8 cellular contexts compared by ENCODE assay signal in genomic region chr1:25232027-25232865, GRCh38. TPM values are rescaled to one million over a fixed set of nuclear protein-coding genes. Genes with fewer than 3 reads are reported as not detected.
DNase-seq lines count a peak whose midpoint lies in the region; ATAC-seq, FAIRE-seq and TF ChIP-seq lines count a peak whose summit lies in the region.

Gene SYF2, minus strand, starts transcription at chr1:25232502. Its CDS starts 35 bp downstream, at chr1:25232467.

- TF ChIP-seq CTCF in dorsolateral prefrontal cortex (IDR thresholded peaks at IDR 0.05 in 54 of 56, conservative IDR thresholded peaks at IDR 0.05 in 2 of 56; ENCODE audit: low read depth in 1 of 56, partially characterized antibody in 56 of 56): peak in 7 of 56 donors; percentile 3 to 40 (median 14)
- no peak for TF ChIP-seq CTCF in HepG2 (CRISPR knock-in tag; IDR thresholded peaks at IDR 0.05)

- CTCF ChIA-PET in HepG2 (lab: Yijun Ruan, JAX; ENCODE audit: low intra/inter-chr PET ratio, low total read pairs): no interaction called here

- peak within 1 kb of the TSS; percentile 80 to 99 (median 88) for H3K4me3 ChIP-seq in BLaER1 treated with 17β-estradiol and CSF1 and Interleukin-3, amounts not matched to agents 10 nM and 100 nM
- H3K4me3 ChIP-seq in dorsolateral prefrontal cortex: peak within 1 kb of the TSS; percentile 69 to 99 (median 95)
- H3K4me3 ChIP-seq in HepG2 (replicated peaks in 1 of 3; ENCODE audit: insufficient read depth in 1 of 3, low read depth in 2 of 3, low read length in 3 of 3): peak within 1 kb of the TSS; percentile 74 to 86 (median 84)

- peak within 1 kb of the TSS; percentile 82 to 97 (median 88) for H3K4me2 ChIP-seq in BLaER1 treated with 17β-estradiol and CSF1 and Interleukin-3, amounts not matched to agents 10 nM and 100 nM
- H3K4me2 ChIP-seq in HepG2 (ENCODE audit: low read depth, low read length): peak within 1 kb of the TSS; percentile 92

- H3K4me1 ChIP-seq in BLaER1 treated with 17β-estradiol and CSF1 and Interleukin-3, amounts not matched to agents 10 nM and 100 nM: peaks cover 46 to 67% (median 55%) of the 10 kb centered on the region in 10 experiments
- H3K4me1 ChIP-seq in HepG2 (ENCODE audit: insufficient read depth, low read length): peaks cover 21% of the 10 kb centered on the region

- peak; percentile 82 for DNase-seq in NCI-H748 treated with DMSO at 0.1 percent for 48 hours (lab: John Stamatoyannopoulos, UW)
- peak; percentile 69 to 89 for DNase-seq in activated CD4-positive, alpha-beta T cell treated with anti-CD3 and anti-CD28 coated beads, Interleukin-2, amount 50 U/mL, for 24 hours (ENCODE audit: low read depth in 1 of 2, low spot score in 1 of 2)
- peak; percentile 89 to 98 (median 94) for DNase-seq in dorsolateral prefrontal cortex
- DNase-seq in HepG2 (ENCODE audit: low spot score): peak; percentile 93
- DNase-seq in stimulated activated CD4-positive, alpha-beta T cell treated with anti-CD3 and anti-CD28 coated beads, Interleukin-4, amount 100 ng/mL, for 1 hour: peak; percentile 86

- H3K27ac ChIP-seq in BLaER1 treated with 17β-estradiol and CSF1 and Interleukin-3, amounts not matched to agents 10 nM and 100 nM: peak within 1 kb of the TSS; percentile 88 to 98 (median 95)
- H3K27ac ChIP-seq in dorsolateral prefrontal cortex: peak within 1 kb of the TSS; percentile 10 to 99 (median 93)
- H3K27ac ChIP-seq in HepG2 (ENCODE audit: extremely low read length, insufficient read depth, low read length): peak within 1 kb of the TSS; percentile 82

- H3K79me2 ChIP-seq in HepG2 (ENCODE audit: insufficient read depth, low read length): peaks cover 20% of the 10 kb centered on the region

- H4K20me1 ChIP-seq in BLaER1 treated with 17β-estradiol and CSF1 and Interleukin-3, amounts not matched to agents 10 nM and 100 nM: peaks cover 0 to 25% (median 0%) of the 10 kb centered on the region in 11 experiments; a peak in 6 of 22 replicates
- no peaks in the 10 kb centered on the region for H4K20me1 ChIP-seq in HepG2 (ENCODE audit: insufficient read depth, low read length)

- H2AFZ ChIP-seq in HepG2 (ENCODE audit: low read length): peak within 1 kb of the TSS; percentile 31

- intact Hi-C loops in dorsolateral prefrontal cortex (cut with DNase I) (no loop called here), HepG2 (cut with micrococcal nuclease; ENCODE audit: unreplicated experiment) (loop anchor here (1.0 kb wide), 1 partner anchor 34 kb away; no protein-coding TSS in a partner anchor)

- BruUV-seq in HepG2 (replicated peaks; lab: Mats Ljungman, UMichigan): TSS peak; percentile 86

- TF ChIP-seq RAD21 in HepG2 (CRISPR knock-in tag; IDR thresholded peaks at IDR 0.05): no peak; the same call in 1 of the 2 replicates

- no peaks in the 10 kb centered on the region for H3K27me3 ChIP-seq in BLaER1 treated with 17β-estradiol and CSF1 and Interleukin-3, amounts not matched to agents 10 nM and 100 nM
- H3K27me3 ChIP-seq in dorsolateral prefrontal cortex: no peaks in the 10 kb centered on the region
- no peaks in the 10 kb centered on the region for H3K27me3 ChIP-seq in HepG2 (ENCODE audit: control insufficient read depth in 1 of 2, insufficient read depth in 2 of 2, low read length in 2 of 2)

- in situ Hi-C loops in HepG2 (cut with HindIII; ENCODE audit: extremely low pct_ligation_motif_present, low pct_unique_long_range_greater_than_20kb): no loop called here

- ATAC-seq in GM19395 (IDR thresholded peaks at IDR 0.05; ENCODE audit: unreplicated experiment) (peak; percentile 85), HG03565 (IDR thresholded peaks at IDR 0.05; ENCODE audit: unreplicated experiment) (peak; percentile 77), HepG2 (peak; percentile 95)

- no peaks in the 10 kb centered on the region for H3K9me3 ChIP-seq in BLaER1 treated with 17β-estradiol and CSF1 and Interleukin-3, amounts not matched to agents 10 nM and 100 nM (replicated peaks in 1 of 11)
- no peaks in the 10 kb centered on the region for H3K9me3 ChIP-seq in HepG2 (ENCODE audit: low read length)

- peak; percentile 95 for FAIRE-seq in HepG2 (lab: Jason Lieb, UNC)

- POLR2A ChIA-PET in HepG2 (lab: Yijun Ruan, JAX): interaction anchor here (0.7 to 2.4 kb wide), 23 partner anchors 8 to 527 kb away, joined by 3 to 59 read pairs (median 4); partner anchors contain the start of genes MACO1 and RSRP1

- peak; percentile 64 to 65 for TF ChIP-seq POLR2A in HepG2 (IDR thresholded peaks at IDR 0.05; ENCODE audit: insufficient read depth in 1 of 2, low read depth in 2 of 2, low read length in 2 of 2)

- peak within 1 kb of the TSS; percentile 83 to 95 (median 90) for H3K9ac ChIP-seq in BLaER1 treated with 17β-estradiol and CSF1 and Interleukin-3, amounts not matched to agents 10 nM and 100 nM
- H3K9ac ChIP-seq in HepG2 (ENCODE audit: insufficient read depth, low read depth, low read length): peak within 1 kb of the TSS; percentile 85

- peaks cover 38 to 47% (median 41%) of the 10 kb centered on the region in 11 experiments for H3K36me3 ChIP-seq in BLaER1 treated with 17β-estradiol and CSF1 and Interleukin-3, amounts not matched to agents 10 nM and 100 nM
- H3K36me3 ChIP-seq in HepG2 (replicated peaks in 1 of 2; ENCODE audit: control insufficient read depth in 1 of 2, insufficient read depth in 2 of 2, low read length in 2 of 2): peaks cover 2 to 22% of the 10 kb centered on the region in 2 experiments; a peak in 4 of 5 replicates

- TF ChIP-seq EP300 in HepG2 (IDR thresholded peaks at IDR 0.05; ENCODE audit: low read depth in 2 of 2, low read length in 2 of 2): no peak
- no peak for TF ChIP-seq EP300 in HepG2 (CRISPR knock-in tag; IDR thresholded peaks at IDR 0.05; ENCODE audit: borderline replicate concordance)

- 0% methylated on average over 26 of the region's 54 CpGs for WGBS in HepG2 (ENCODE audit: low lambda C conversion rate)

TF ChIP-seq in HepG2, 621 proteins besides CTCF, POLR2A, EP300 and RAD21 (continues in another document):
- TF ChIP-seq NFIB (CRISPR knock-in tag; IDR thresholded peaks at IDR 0.05; ENCODE audit: borderline replicate concordance): no peak
- TF ChIP-seq CENPBD1 (CRISPR knock-in tag; IDR thresholded peaks at IDR 0.05; ENCODE audit: borderline replicate concordance, low read depth): no peak
- TF ChIP-seq ZNF501 (CRISPR knock-in tag; IDR thresholded peaks at IDR 0.05): peak; percentile 95
- no peak for TF ChIP-seq ZBTB14 (CRISPR knock-in tag; IDR thresholded peaks at IDR 0.05)
- peak; percentile 60; the same call in 1 of the 2 replicates for TF ChIP-seq UBTF (CRISPR knock-in tag; IDR thresholded peaks at IDR 0.05)
- TF ChIP-seq GTF2F1 (IDR thresholded peaks at IDR 0.05; ENCODE audit: low read length): no peak; the same call in 1 of the 2 replicates

RNA-seq across cellular contexts. Expression of gene SYF2, which starts in this region (rescaled TPM):
- total RNA-seq in dorsolateral prefrontal cortex: 10 to 100 TPM; 19.7 to 39.9 (median 26.6) TPM
- 34.1 and 42.8 TPM in 2 replicates for total RNA-seq in HepG2 (2016; rRNA removed; fragmentation: Illumina TruSeq; extraction: Trizol)
- total RNA-seq in HepG2 (2016; cell fraction: cytosol; rRNA removed; fragmentation: Illumina TruSeq; extraction: Trizol; ENCODE audit: low read depth): 12.4 and 14.5 TPM in 2 replicates
- 35.1 and 45.3 TPM in 2 replicates for total RNA-seq in HepG2 (2016; cell fraction: insoluble cytoplasmic fraction; rRNA removed; fragmentation: Illumina TruSeq; extraction: Trizol)
- 18.7 and 22.7 TPM in 2 replicates for total RNA-seq in HepG2 (2016; cell fraction: membrane; rRNA removed; fragmentation: Illumina TruSeq; extraction: Trizol)
- 13.8 and 16.2 TPM in 2 replicates for total RNA-seq in HepG2 (2016; cell fraction: nucleus; rRNA removed; fragmentation: Illumina TruSeq; extraction: Trizol)
- 13.9 and 17.8 TPM in 2 replicates for polyA plus RNA-seq in HepG2 (2011; rRNA removed)
- polyA plus RNA-seq in HepG2 (2011; cell fraction: cytosol; rRNA removed): 6.6 and 9.6 TPM in 2 replicates
- polyA plus RNA-seq in HepG2 (2011; cell fraction: nucleus; rRNA removed): 4.1 and 5.1 TPM in 2 replicates
- polyA plus RNA-seq in HepG2 (2012): 31.0 and 38.9 TPM in 2 replicates
- 8.7 and 9.4 TPM in 2 replicates for polyA plus RNA-seq in HepG2 (2016; cell fraction: cytosol; fragmentation: Illumina TruSeq; extraction: Trizol; ENCODE audit: low read depth)
- 49.5 and 51.5 TPM in 2 replicates for polyA plus RNA-seq in HepG2 (2016; cell fraction: insoluble cytoplasmic fraction; fragmentation: Illumina TruSeq; extraction: Trizol; ENCODE audit: low read depth)
- polyA plus RNA-seq in HepG2 (2016; cell fraction: membrane; fragmentation: Illumina TruSeq; extraction: Trizol; ENCODE audit: low read depth): 14.2 and 16.8 TPM in 2 replicates
- polyA plus RNA-seq in HepG2 (2016; cell fraction: nucleus; fragmentation: Illumina TruSeq; extraction: Trizol; ENCODE audit: insufficient read depth, low read depth): 27.3 and 29.0 TPM in 2 replicates
- polyA minus RNA-seq in HepG2 (2011; rRNA and poly(A)+ RNA removed; ENCODE audit: low replicate concordance): 2.9 and 3.2 TPM in 2 replicates
- polyA minus RNA-seq in HepG2 (2011; cell fraction: cytosol; rRNA and poly(A)+ RNA removed): 5.4 and 6.7 TPM in 2 replicates
- 7.3 and 9.1 TPM in 2 replicates for polyA minus RNA-seq in HepG2 (2011; cell fraction: nucleus; rRNA and poly(A)+ RNA removed)

Comparison
In these comparisons a context has a peak if more than half of its experiments do, and no peak if none do; other contexts are left out.
1. Peak in every context shown above with its lines: DNase-seq, ATAC-seq, H3K4me3 ChIP-seq and H3K27ac ChIP-seq.